1 cellular context compared by ENCODE assay signal in the genomic region with DNA sequence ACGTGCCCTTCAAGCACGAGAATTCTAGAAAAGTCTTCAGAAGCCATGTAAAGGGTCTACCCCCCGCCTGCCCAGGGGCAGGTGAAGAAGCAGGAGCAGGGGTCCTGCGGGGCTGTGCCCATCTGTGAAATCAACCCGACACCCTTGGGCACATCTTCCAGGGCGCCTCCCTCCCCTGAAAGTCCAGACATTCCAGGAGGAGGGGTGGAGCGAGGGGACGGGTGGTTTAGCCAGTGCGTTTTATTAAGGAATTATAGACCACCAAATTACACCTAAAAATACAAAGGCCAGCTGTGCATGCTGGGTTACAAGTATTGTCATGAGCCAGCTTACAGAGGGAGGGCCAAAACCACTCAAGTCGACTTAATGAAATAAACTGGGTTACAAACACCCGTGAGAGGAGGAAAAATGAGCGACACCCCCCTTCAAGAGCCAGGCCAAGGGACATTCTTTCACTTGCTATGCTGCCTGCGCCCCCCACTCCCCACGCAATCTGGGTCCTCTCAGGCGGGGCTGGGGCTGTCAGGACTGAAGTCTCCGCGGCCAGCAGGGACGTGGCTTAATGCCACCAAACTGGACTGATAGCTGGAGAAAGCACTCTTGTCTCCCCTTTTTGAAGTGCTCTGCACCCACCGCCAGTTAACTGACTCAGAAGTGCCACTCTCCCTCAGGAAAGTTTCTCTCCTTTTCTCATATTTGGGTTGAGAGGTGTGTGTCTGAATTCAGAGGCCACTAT.
TF ChIP-seq lines count a peak whose summit lies in the region.

No MANE protein-coding gene starts in this region.

TF ChIP-seq in SK-N-SH, 30 proteins besides CTCF, POLR2A, EP300 and RAD21 (continued from another document):
- no peak for TF ChIP-seq USF1 (IDR thresholded peaks at IDR 0.05; ENCODE audit: borderline replicate concordance, low read depth)
